ENCODE assay signal across 26 cellular contexts in genomic region chr7:133003052-133003910, GRCh38.
DNase-seq lines count a peak whose midpoint lies in the region; ATAC-seq, FAIRE-seq and TF ChIP-seq lines count a peak whose summit lies in the region.
"Had no signal": no experiment of that assay in that cellular context is flagged by ENCODE, and none has a peak within 500 bp of the region (broad histone marks: within the 10 kb centered on the region; RNA-seq: fewer than 3 reads in every experiment).

No MANE protein-coding gene starts in this region.

- no peak for DNase-seq in D721Med (ENCODE audit: insufficient read length, low spot score)
- peak; percentile 16 to 25 for DNase-seq in cardiac fibroblast (ENCODE audit: low read depth in 2 of 2)
- DNase-seq: ACHN; activated naive CD4-positive, alpha-beta T cell treated with anti-CD3 and anti-CD28 coated beads, Interleukin-2, amount 10 ng/mL, durations not matched to agents 7 days and 5 days; anterior cingulate cortex; BE2C; DMS153; effector memory CD4-positive, alpha-beta T cell; foreskin melanocyte; KBM-7; NCI-H1436 treated with DMSO at 0.1 percent for 48 hours; NCI-H2107; NCI-H446; NK-92 treated with Interleukin-12 subunit alpha and Interleukin-12 subunit beta, amount 100 ng/mL, for 24 hours; PC-3; Right ventricle myocardium superior; transverse colon; WERI-Rb-1 had no signal

- peak overlapping the region; percentile 1; the same call in 1 of the 2 replicates for H3K4me2 ChIP-seq in KMS-11
- no peak overlapping the region for H3K4me2 ChIP-seq in neural cell (ENCODE audit: low read length)

- no peak overlapping the region for H3K27ac ChIP-seq in KMS-11
- H3K27ac ChIP-seq in neural cell (ENCODE audit: low read length) = no peak overlapping the region
- H3K27ac ChIP-seq: coronary artery, skin epidermis, transverse colon, WERI-Rb-1 had no signal

- no peak for TF ChIP-seq RAD21 in neural cell (conservative IDR thresholded peaks at IDR 0.05)

- no peak overlapping the region for H3K4me3 ChIP-seq in KMS-11 (IDR thresholded peaks at IDR 0.05; ENCODE audit: insufficient read depth, low read depth, low read length)
- H3K4me3 ChIP-seq in cardiac fibroblast (replicated peaks in 1 of 2; ENCODE audit: low read depth in 2 of 2, low read length in 2 of 2) = no peak overlapping the region
- no peak overlapping the region for H3K4me3 ChIP-seq in neural cell (ENCODE audit: low read length)
- H3K4me3 ChIP-seq: coronary artery, skin epidermis, transverse colon had no signal

- no peak overlapping the region for H2AFZ ChIP-seq in KMS-11 (ENCODE audit: low read depth)
- no peak overlapping the region for H2AFZ ChIP-seq in neural cell (ENCODE audit: low read depth, low read length)

- no peaks in the 10 kb centered on the region for H3F3A ChIP-seq in neural cell (ENCODE audit: insufficient read depth, low read length, poor library complexity, severe bottlenecking)

- FAIRE-seq in D721Med (lab: Jason Lieb, UNC) = peak; percentile 53
- FAIRE-seq: bronchial epithelial cell had no signal

- H3K79me2 ChIP-seq in KMS-11 (ENCODE audit: insufficient read depth, low read depth) (peaks cover 16% of the 10 kb centered on the region), neural cell (replicated peaks; ENCODE audit: insufficient read depth, low read length) (peaks cover 11% of the 10 kb centered on the region)

- H4K20me1 ChIP-seq in KMS-11 (ENCODE audit: insufficient read depth) = peaks cover 5% of the 10 kb centered on the region
- H4K20me1 ChIP-seq in neural cell (ENCODE audit: insufficient read depth) = no peaks in the 10 kb centered on the region

- no peak overlapping the region for H3K9ac ChIP-seq in KMS-11
- H3K9ac ChIP-seq in neural cell (ENCODE audit: low read length) = no peak overlapping the region

- ATAC-seq in GM18909 (IDR thresholded peaks at IDR 0.05; ENCODE audit: poor library complexity, unreplicated experiment) = no peak
- ATAC-seq in GM19455 (IDR thresholded peaks at IDR 0.05; ENCODE audit: unreplicated experiment) = no peak
- no peak for ATAC-seq in GM19035 (IDR thresholded peaks at IDR 0.05; ENCODE audit: unreplicated experiment)
- ATAC-seq: PC-3 had no signal

- H3K36me3 ChIP-seq in KMS-11 (ENCODE audit: insufficient read depth) (no peaks in the 10 kb centered on the region), neural cell (ENCODE audit: insufficient read depth, low read length) (no peaks in the 10 kb centered on the region)
- H3K36me3 ChIP-seq: transverse colon, WERI-Rb-1 had no signal

- H3K27me3 ChIP-seq in KMS-11 (ENCODE audit: insufficient read depth, low read depth) (no peaks in the 10 kb centered on the region), neural cell (ENCODE audit: insufficient read depth, low read depth, low read length) (no peaks in the 10 kb centered on the region)
- H3K27me3 ChIP-seq: BE2C, transverse colon had no signal

- no peak for TF ChIP-seq CTCF in D721Med (IDR thresholded peaks at IDR 0.05; ENCODE audit: insufficient read depth, missing control alignments)
- no peak for TF ChIP-seq CTCF in KMS-11 (conservative IDR thresholded peaks at IDR 0.05; ENCODE audit: low read depth, low read length)
- TF ChIP-seq CTCF in cardiac fibroblast (IDR thresholded peaks at IDR 0.05; ENCODE audit: low read depth, low read length) = no peak
- TF ChIP-seq CTCF in neural cell (IDR thresholded peaks at IDR 0.05; ENCODE audit: poor library complexity, severe bottlenecking) = no peak

- H3K4me1 ChIP-seq in KMS-11 (ENCODE audit: low read depth, poor library complexity, severe bottlenecking) = peaks cover 19% of the 10 kb centered on the region

- H3K9me2 ChIP-seq in neural cell (ENCODE audit: insufficient read depth, low read length) = no peaks in the 10 kb centered on the region

- no peaks in the 10 kb centered on the region for H3K9me3 ChIP-seq in neural cell (ENCODE audit: low read length)
- H3K9me3 ChIP-seq: BE2C, transverse colon had no signal

- TF ChIP-seq EP300 in neural cell (conservative IDR thresholded peaks at IDR 0.05; ENCODE audit: poor library complexity, severe bottlenecking) = peak; percentile 38

TF ChIP-seq in neural cell, 6 proteins besides CTCF, POLR2A, EP300 and RAD21:
- TF ChIP-seq SMC3 (conservative IDR thresholded peaks at IDR 0.05; ENCODE audit: poor library complexity) (no peak), EZH2 (IDR thresholded peaks at IDR 0.05; ENCODE audit: borderline replicate concordance, insufficient read depth, low read length, poor library complexity, severe bottlenecking) (no peak), POLR2AphosphoS5 (IDR thresholded peaks at IDR 0.05) (no peak)
- TF ChIP-seq, protein P1, sequence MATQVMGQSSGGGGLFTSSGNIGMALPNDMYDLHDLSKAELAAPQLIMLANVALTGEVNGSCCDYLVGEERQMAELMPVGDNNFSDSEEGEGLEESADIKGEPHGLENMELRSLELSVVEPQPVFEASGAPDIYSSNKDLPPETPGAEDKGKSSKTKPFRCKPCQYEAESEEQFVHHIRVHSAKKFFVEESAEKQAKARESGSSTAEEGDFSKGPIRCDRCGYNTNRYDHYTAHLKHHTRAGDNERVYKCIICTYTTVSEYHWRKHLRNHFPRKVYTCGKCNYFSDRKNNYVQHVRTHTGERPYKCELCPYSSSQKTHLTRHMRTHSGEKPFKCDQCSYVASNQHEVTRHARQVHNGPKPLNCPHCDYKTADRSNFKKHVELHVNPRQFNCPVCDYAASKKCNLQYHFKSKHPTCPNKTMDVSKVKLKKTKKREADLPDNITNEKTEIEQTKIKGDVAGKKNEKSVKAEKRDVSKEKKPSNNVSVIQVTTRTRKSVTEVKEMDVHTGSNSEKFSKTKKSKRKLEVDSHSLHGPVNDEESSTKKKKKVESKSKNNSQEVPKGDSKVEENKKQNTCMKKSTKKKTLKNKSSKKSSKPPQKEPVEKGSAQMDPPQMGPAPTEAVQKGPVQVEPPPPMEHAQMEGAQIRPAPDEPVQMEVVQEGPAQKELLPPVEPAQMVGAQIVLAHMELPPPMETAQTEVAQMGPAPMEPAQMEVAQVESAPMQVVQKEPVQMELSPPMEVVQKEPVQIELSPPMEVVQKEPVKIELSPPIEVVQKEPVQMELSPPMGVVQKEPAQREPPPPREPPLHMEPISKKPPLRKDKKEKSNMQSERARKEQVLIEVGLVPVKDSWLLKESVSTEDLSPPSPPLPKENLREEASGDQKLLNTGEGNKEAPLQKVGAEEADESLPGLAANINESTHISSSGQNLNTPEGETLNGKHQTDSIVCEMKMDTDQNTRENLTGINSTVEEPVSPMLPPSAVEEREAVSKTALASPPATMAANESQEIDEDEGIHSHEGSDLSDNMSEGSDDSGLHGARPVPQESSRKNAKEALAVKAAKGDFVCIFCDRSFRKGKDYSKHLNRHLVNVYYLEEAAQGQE (IDR thresholded peaks at IDR 0.05; ENCODE audit: borderline replicate concordance) = no peak
TF ChIP-seq in neural cell: peak in this region for 0.
